ENCODE assay signal across 26 cellular contexts in the genomic region with DNA sequence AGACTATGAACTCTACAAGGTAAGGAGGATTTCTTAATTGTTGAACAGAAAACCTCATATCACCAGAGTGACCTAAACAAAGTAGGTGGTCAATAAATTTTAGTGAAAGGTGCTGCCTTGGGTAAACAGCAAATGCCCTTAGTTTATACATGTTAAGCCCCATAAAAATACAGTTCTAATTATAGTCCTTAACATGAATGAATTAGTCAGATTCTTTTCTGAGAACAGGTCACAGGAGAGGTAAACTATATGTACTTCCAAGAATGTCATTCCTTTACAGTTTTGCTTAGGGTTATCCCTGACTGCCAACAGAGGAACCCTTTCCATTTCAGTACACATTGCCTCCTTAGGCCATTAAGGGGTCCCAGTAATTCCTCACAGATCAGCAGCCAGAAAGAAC.
"Had no signal": no experiment of that assay in that cellular context is flagged by ENCODE, and none has a peak within 500 bp of the region (broad histone marks: within the 10 kb centered on the region; RNA-seq: fewer than 3 reads in every experiment).

No MANE protein-coding gene starts in this region.

- H3K9me3 Mint-ChIP-seq: endodermal cell; naive thymus-derived CD8-positive, alpha-beta T cell; neural progenitor cell; stimulated activated naive B cell treated with anti-CD40 and anti-IgM and Interleukin-4, amounts not matched to agents 10 μg/mL and 1 μg/mL and 100 μg/mL, for 72 hours; stimulated activated naive CD8-positive, alpha-beta T cell treated with anti-CD3 and anti-CD28 coated beads, Interleukin-15, amount 100 ng/mL, for 72 hours had no signal

- DNase-seq: central memory CD4-positive, alpha-beta T cell; effector CD4-positive, alpha-beta T cell; endodermal cell; erythroblast; foreskin melanocyte; heart left ventricle; hippocampal formation; islet precursor cell; left lung; lower lobe of right lung; naive thymus-derived CD8-positive, alpha-beta T cell; nucleus accumbens; ovary; right lobe of liver; spleen; stimulated activated CD4-positive, alpha-beta T cell treated with anti-CD3 and anti-CD28 coated beads, Interleukin-15, amount 100 ng/mL, for 24 hours; stimulated activated CD4-positive, alpha-beta T cell treated with anti-CD3 and anti-CD28 coated beads, Interleukin-1b, Interleukin-23, amount 100 ng/mL, for 48 hours; stimulated activated CD4-positive, alpha-beta T cell treated with anti-CD3 and anti-CD28 coated beads, Interleukin-4, amount 100 ng/mL, for 4 hours; stimulated activated naive B cell treated with anti-CD40 and anti-IgM and Interleukin-4, amounts not matched to agents 10 μg/mL and 1 μg/mL and 100 μg/mL, for 72 hours; stimulated activated naive CD8-positive, alpha-beta T cell treated with anti-CD3 and anti-CD28 coated beads, Interleukin-15, amount 100 ng/mL, for 72 hours; substantia nigra; transverse colon had no signal

- H3K4me1 ChIP-seq: neural progenitor cell, spleen had no signal

- H3K27me3 Mint-ChIP-seq: memory B cell; naive thymus-derived CD8-positive, alpha-beta T cell; stimulated activated naive B cell treated with anti-CD40 and anti-IgM and Interleukin-4, amounts not matched to agents 10 μg/mL and 1 μg/mL and 100 μg/mL, for 72 hours; stimulated activated naive CD8-positive, alpha-beta T cell treated with anti-CD3 and anti-CD28 coated beads, Interleukin-15, amount 100 ng/mL, for 72 hours had no signal

- H3K27ac Mint-ChIP-seq: endodermal cell; memory B cell; neural progenitor cell; stimulated activated naive B cell treated with anti-CD40 and anti-IgM and Interleukin-4, amounts not matched to agents 10 μg/mL and 1 μg/mL and 100 μg/mL, for 72 hours had no signal

- H3K4me3 Mint-ChIP-seq: endodermal cell; memory B cell; naive thymus-derived CD8-positive, alpha-beta T cell; neural progenitor cell; stimulated activated naive B cell treated with anti-CD40 and anti-IgM and Interleukin-4, amounts not matched to agents 10 μg/mL and 1 μg/mL and 100 μg/mL, for 72 hours; stimulated activated naive CD8-positive, alpha-beta T cell treated with anti-CD3 and anti-CD28 coated beads, Interleukin-15, amount 100 ng/mL, for 72 hours had no signal

- H3K27ac ChIP-seq: coronary artery, left lung, lower lobe of right lung, neural progenitor cell, ovary, right lobe of liver, spleen, thoracic aorta had no signal

- H3K27me3 ChIP-seq: heart left ventricle, left lung, neural progenitor cell, ovary, right lobe of liver, spleen, transverse colon had no signal

- H3K4me3 ChIP-seq: coronary artery, heart left ventricle, left lung, lower lobe of right lung, neural progenitor cell, ovary, right lobe of liver, spleen, thoracic aorta, transverse colon had no signal

- ATAC-seq: heart left ventricle; left lung; lower lobe of right lung; naive thymus-derived CD8-positive, alpha-beta T cell; right lobe of liver; stimulated activated naive B cell treated with anti-CD40 and anti-IgM and Interleukin-4, amounts not matched to agents 10 μg/mL and 1 μg/mL and 100 μg/mL, for 72 hours; stimulated activated naive CD8-positive, alpha-beta T cell treated with anti-CD3 and anti-CD28 coated beads, Interleukin-15, amount 100 ng/mL, for 72 hours had no signal

- H3K36me3 ChIP-seq: left lung, lower lobe of right lung, neural progenitor cell, ovary, right lobe of liver had no signal

- H3K9me3 ChIP-seq: heart left ventricle, left lung, lower lobe of right lung, ovary, right lobe of liver, spleen, thoracic aorta, transverse colon had no signal

- H3K4me1 Mint-ChIP-seq: neural progenitor cell; stimulated activated naive B cell treated with anti-CD40 and anti-IgM and Interleukin-4, amounts not matched to agents 10 μg/mL and 1 μg/mL and 100 μg/mL, for 72 hours had no signal
